Comparison of ENCODE assay signal across 18 cellular contexts in genomic region chr6:163827157-163827556, GRCh38.
"Had no signal": no experiment of that assay in that cellular context is flagged by ENCODE, and none has a peak within 500 bp of the region (broad histone marks: within the 10 kb centered on the region; RNA-seq: fewer than 3 reads in every experiment).

No MANE protein-coding gene starts in this region.

- H3K36me3 ChIP-seq: esophagus muscularis mucosa, gastroesophageal sphincter, heart right ventricle, left ventricle myocardium inferior, lower lobe of right lung had no signal

- H3K27me3 ChIP-seq: dorsolateral prefrontal cortex, esophagus muscularis mucosa, foreskin keratinocyte, gastroesophageal sphincter, heart right ventricle had no signal

- H3K27ac ChIP-seq: coronary artery, dorsolateral prefrontal cortex, esophagus muscularis mucosa, foreskin keratinocyte, gastroesophageal sphincter, heart right ventricle, left ventricle myocardium inferior, lower lobe of right lung had no signal

- H3K9me3 ChIP-seq: lower lobe of right lung had no signal

- DNase-seq: dermis blood vessel endothelial cell; dorsolateral prefrontal cortex; effector CD4-positive, alpha-beta T cell; effector memory CD4-positive, alpha-beta T cell; foreskin keratinocyte; glutamatergic neuron; head of caudate nucleus; heart right ventricle; hippocampal formation; left cardiac atrium; left ventricle myocardium inferior; lower lobe of right lung; mesenchymal stem cell; mucosa of descending colon; naive B cell had no signal

- H3K4me3 ChIP-seq: coronary artery, dorsolateral prefrontal cortex, esophagus muscularis mucosa, gastroesophageal sphincter, heart right ventricle, left ventricle myocardium inferior, lower lobe of right lung, mucosa of descending colon had no signal

- ATAC-seq: foreskin keratinocyte, mucosa of descending colon had no signal

- H3K4me1 ChIP-seq: esophagus muscularis mucosa, foreskin keratinocyte, gastroesophageal sphincter, heart right ventricle, left ventricle myocardium inferior, lower lobe of right lung had no signal
